ENCODE assay signal across 8 cellular contexts in genomic region chr9:112249277-112249676, GRCh38.
DNase-seq lines count a peak whose midpoint lies in the region; ATAC-seq and TF ChIP-seq lines count a peak whose summit lies in the region.
"Had no signal": no experiment of that assay in that cellular context is flagged by ENCODE, and none has a peak within 500 bp of the region (broad histone marks: within the 10 kb centered on the region; RNA-seq: fewer than 3 reads in every experiment).

No MANE protein-coding gene starts in this region.

- TF ChIP-seq CTCF in osteoblast (IDR thresholded peaks at IDR 0.05; ENCODE audit: extremely low read depth, low read depth, low read length) = no peak
- TF ChIP-seq CTCF in transverse colon (IDR thresholded peaks at IDR 0.05) = no peak

- H3K27me3 Mint-ChIP-seq in T-helper 1 cell treated with Interleukin-12 subunit alpha and Interleukin-12 subunit beta and Interleukin-4 antibody, amounts not matched to agents 30 μg/mL and 1 μg/mL, for 36 hours (ENCODE audit: low read depth) = no peaks in the 10 kb centered on the region

- H3K27me3 ChIP-seq in osteoblast (ENCODE audit: insufficient read depth, low read length) (no peaks in the 10 kb centered on the region), transverse colon (no peaks in the 10 kb centered on the region)

- in situ Hi-C loops in transverse colon (cut with MboI; ENCODE audit: low pct_ligation_motif_present in 1 of 4, low pct_unique_long_range_greater_than_20kb in 1 of 4, low sequenced_read_pairs in 3 of 4) = no loop called here

- H3K79me2 ChIP-seq in osteoblast (ENCODE audit: insufficient read depth, low read length) = peaks cover 38% of the 10 kb centered on the region

- peak overlapping the region; percentile 23 for H3K27ac Mint-ChIP-seq in T-helper 1 cell treated with Interleukin-12 subunit alpha and Interleukin-12 subunit beta and Interleukin-4 antibody, amounts not matched to agents 30 μg/mL and 1 μg/mL, for 36 hours

- no peak overlapping the region for H2AFZ ChIP-seq in osteoblast (ENCODE audit: low read length)

- H3K4me2 ChIP-seq in osteoblast (ENCODE audit: insufficient read depth, low read length) = peak overlapping the region; percentile 12

- DNase-seq in osteoblast (ENCODE audit: insufficient read length, low spot score, missing footprints) (peak; percentile 27), transverse colon (no peak), amniotic stem cell (lab: John Stamatoyannopoulos, UW) (no peak), iPS-NIHi11 (ENCODE audit: low spot score) (no peak)

- peaks cover 33% of the 10 kb centered on the region for H3K36me3 Mint-ChIP-seq in T-helper 1 cell treated with Interleukin-12 subunit alpha and Interleukin-12 subunit beta and Interleukin-4 antibody, amounts not matched to agents 30 μg/mL and 1 μg/mL, for 36 hours (ENCODE audit: low read depth)

- peaks cover 16% of the 10 kb centered on the region for H3K4me1 Mint-ChIP-seq in T-helper 1 cell treated with Interleukin-12 subunit alpha and Interleukin-12 subunit beta and Interleukin-4 antibody, amounts not matched to agents 30 μg/mL and 1 μg/mL, for 36 hours (ENCODE audit: low read depth)

- WGBS in transverse colon (ENCODE audit: low coverage in 1 of 2), 2 donors = 64 to 72% methylated on average over 1 of the region's 1 CpG

- ATAC-seq in GM19351 (IDR thresholded peaks at IDR 0.05; ENCODE audit: unreplicated experiment) (peak; percentile 75), HG02885 (IDR thresholded peaks at IDR 0.05; ENCODE audit: poor library complexity, unreplicated experiment) (peak; percentile 73)

- H3K4me1 ChIP-seq in osteoblast (ENCODE audit: insufficient read depth, low read length) (peaks cover 12% of the 10 kb centered on the region), transverse colon (peaks cover 0 to 11% (median 3%) of the 10 kb centered on the region in 4 donors)

- H3K27ac ChIP-seq in osteoblast (ENCODE audit: low read depth, low read length) = peak overlapping the region; percentile 57
- H3K27ac ChIP-seq in transverse colon = peak overlapping the region in 1 of 4 donors; percentile 7
- H3K27ac ChIP-seq: HL-60 had no signal

- H3K9me3 ChIP-seq in osteoblast (ENCODE audit: low read depth, low read length) (no peaks in the 10 kb centered on the region), transverse colon (no peaks in the 10 kb centered on the region)

- H3K9me3 Mint-ChIP-seq in T-helper 1 cell treated with Interleukin-12 subunit alpha and Interleukin-12 subunit beta and Interleukin-4 antibody, amounts not matched to agents 30 μg/mL and 1 μg/mL, for 36 hours = no peaks in the 10 kb centered on the region

- TF ChIP-seq EP300 in transverse colon (IDR thresholded peaks at IDR 0.05; ENCODE audit: low read depth) = no peak

- H3K36me3 ChIP-seq in osteoblast (ENCODE audit: insufficient read depth, low read length) (peaks cover 8% of the 10 kb centered on the region), transverse colon (peaks cover 0 to 8% (median 0%) of the 10 kb centered on the region in 4 donors)

- TF ChIP-seq POLR2A in transverse colon (IDR thresholded peaks at IDR 0.05) = no peak

- H4K20me1 ChIP-seq in osteoblast (ENCODE audit: insufficient read depth, low read length) = no peaks in the 10 kb centered on the region

- intact Hi-C loops in transverse colon (cut with DNase I; ENCODE audit: low total_unique reads) = no loop called here

- H3K4me3 ChIP-seq in osteoblast (ENCODE audit: insufficient read depth, low read length) (no peak overlapping the region), transverse colon (no peak overlapping the region)

- H3K4me3 Mint-ChIP-seq in T-helper 1 cell treated with Interleukin-12 subunit alpha and Interleukin-12 subunit beta and Interleukin-4 antibody, amounts not matched to agents 30 μg/mL and 1 μg/mL, for 36 hours = no peak overlapping the region
